In genomic region chr10:88881335-88881734, GRCh38 we compare ENCODE assay signal across 9 cellular contexts. TPM values are rescaled to one million over a fixed set of nuclear protein-coding genes. Genes with fewer than 3 reads are reported as not detected.
DNase-seq lines count a peak whose midpoint lies in the region; ATAC-seq and TF ChIP-seq lines count a peak whose summit lies in the region.
"Had no signal": no experiment of that assay in that cellular context is flagged by ENCODE, and none has a peak within 500 bp of the region (broad histone marks: within the 10 kb centered on the region; RNA-seq: fewer than 3 reads in every experiment).

No MANE protein-coding gene starts in this region.

- H3K36me3 ChIP-seq in H7 (replicated peaks; ENCODE audit: control insufficient read depth, insufficient read depth, low read length): no peaks in the 10 kb centered on the region

- H3K9me3 Mint-ChIP-seq in T-helper 1 cell treated with Interleukin-12 subunit alpha and Interleukin-12 subunit beta and Interleukin-4 antibody, amounts not matched to agents 30 μg/mL and 1 μg/mL, for 36 hours: peaks cover 7% of the 10 kb centered on the region
- H3K9me3 Mint-ChIP-seq in glutamatergic neuron (ENCODE audit: unreplicated experiment): peaks cover 4% of the 10 kb centered on the region

- ATAC-seq in HG03378 (IDR thresholded peaks at IDR 0.05; ENCODE audit: unreplicated experiment): no peak
- no peak for ATAC-seq in HG02938 (IDR thresholded peaks at IDR 0.05; ENCODE audit: unreplicated experiment)

- DNase-seq in H7 (no peak), glutamatergic neuron (no peak), AG20443 (ENCODE audit: low spot score) (no peak), NCI-H446 (lab: John Stamatoyannopoulos, UW) (no peak)

- peaks cover 34% of the 10 kb centered on the region for H3K36me3 Mint-ChIP-seq in T-helper 1 cell treated with Interleukin-12 subunit alpha and Interleukin-12 subunit beta and Interleukin-4 antibody, amounts not matched to agents 30 μg/mL and 1 μg/mL, for 36 hours (ENCODE audit: low read depth)
- no peaks in the 10 kb centered on the region for H3K36me3 Mint-ChIP-seq in glutamatergic neuron (ENCODE audit: unreplicated experiment)

- peaks cover 63% of the 10 kb centered on the region for H3K4me1 Mint-ChIP-seq in T-helper 1 cell treated with Interleukin-12 subunit alpha and Interleukin-12 subunit beta and Interleukin-4 antibody, amounts not matched to agents 30 μg/mL and 1 μg/mL, for 36 hours (ENCODE audit: low read depth)
- H3K4me1 Mint-ChIP-seq in glutamatergic neuron (ENCODE audit: low read depth, unreplicated experiment): peaks cover 5% of the 10 kb centered on the region

- H3K4me3 Mint-ChIP-seq in T-helper 1 cell treated with Interleukin-12 subunit alpha and Interleukin-12 subunit beta and Interleukin-4 antibody, amounts not matched to agents 30 μg/mL and 1 μg/mL, for 36 hours: peak overlapping the region; percentile 98
- peak overlapping the region; percentile 97 for H3K4me3 Mint-ChIP-seq in glutamatergic neuron (ENCODE audit: unreplicated experiment)

- peak overlapping the region; percentile 85; the same call in 1 of the 2 replicates for H3K4me3 ChIP-seq in H7 (ENCODE audit: insufficient read depth, low read depth, low read length)
- peak overlapping the region; percentile 67 to 86 (median 77) for H3K4me3 ChIP-seq in skin epidermis

- peak overlapping the region; percentile 98 for H3K27ac Mint-ChIP-seq in T-helper 1 cell treated with Interleukin-12 subunit alpha and Interleukin-12 subunit beta and Interleukin-4 antibody, amounts not matched to agents 30 μg/mL and 1 μg/mL, for 36 hours
- peak overlapping the region; percentile 29 for H3K27ac Mint-ChIP-seq in glutamatergic neuron (ENCODE audit: unreplicated experiment)

- TF ChIP-seq CTCF in glutamatergic neuron (IDR thresholded peaks at IDR 0.05; ENCODE audit: partially characterized antibody, unreplicated experiment): no peak

- peak overlapping the region; percentile 44 to 96 (median 92) for H3K27ac ChIP-seq in skin epidermis

- no peaks in the 10 kb centered on the region for H3K27me3 Mint-ChIP-seq in T-helper 1 cell treated with Interleukin-12 subunit alpha and Interleukin-12 subunit beta and Interleukin-4 antibody, amounts not matched to agents 30 μg/mL and 1 μg/mL, for 36 hours (ENCODE audit: low read depth)
- peaks cover 3% of the 10 kb centered on the region for H3K27me3 Mint-ChIP-seq in glutamatergic neuron (ENCODE audit: unreplicated experiment)

- H3K27me3 ChIP-seq in H7 (ENCODE audit: control insufficient read depth, insufficient read depth, low read length): peaks cover 18% of the 10 kb centered on the region

RNA-seq across cellular contexts. Expression of gene STAMBPL1, which starts 1.3 kb away (rescaled TPM):
- 1.3 and 2.3 TPM in 2 replicates for total RNA-seq in H7 (2014; rRNA removed; shearing (Covaris generic))
- 4.4 TPM for total RNA-seq in glutamatergic neuron (ENCODE audit: unreplicated experiment)

RNA-seq across cellular contexts. Expression of gene ANKRD22, which starts 29.7 kb away (rescaled TPM):
- not detected in 2 replicates for total RNA-seq in H7 (2014; rRNA removed; shearing (Covaris generic))
- total RNA-seq in glutamatergic neuron (ENCODE audit: unreplicated experiment): not detected
- total RNA-seq: temporal lobe had no signal
